ENCODE assay signal across 1 cellular context in genomic region chr10:133520193-133520738, GRCh38.
TF ChIP-seq lines count a peak whose summit lies in the region.

No MANE protein-coding gene starts in this region.

TF ChIP-seq in K562, 482 proteins besides CTCF, POLR2A, EP300 and RAD21 (continued from another document and continues in another):
- TF ChIP-seq RCOR1 (IDR thresholded peaks at IDR 0.05; ENCODE audit: borderline replicate concordance in 1 of 2, low read depth in 2 of 2, low read length in 2 of 2) (0 out of 4 replicates have a peak, but pooled peaks of 1 of the 2 experiments have one; percentile 19), STAT5A (IDR thresholded peaks at IDR 0.05; ENCODE audit: borderline replicate concordance, low read length) (no peak), HNRNPH1 (optimal IDR thresholded peaks at IDR 0.05; ENCODE audit: low read depth, low read length) (no peak), ZNF133 (CRISPR knock-in tag; IDR thresholded peaks at IDR 0.05) (no peak), ZNF644 (tag; IDR thresholded peaks at IDR 0.05; ENCODE audit: low read depth) (no peak), ERF (CRISPR knock-in tag; IDR thresholded peaks at IDR 0.05) (no peak), ZBTB9 (CRISPR knock-in tag; IDR thresholded peaks at IDR 0.05) (0 out of 2 replicates have a peak, but pooled peaks have one; percentile 53), ATF7 (IDR thresholded peaks at IDR 0.05) (peak; percentile 61; the same call in 1 of the 2 replicates), ZNF174 (CRISPR knock-in tag; IDR thresholded peaks at IDR 0.05) (no peak), KHSRP (IDR thresholded peaks at IDR 0.05) (no peak), MBD2 (IDR thresholded peaks at IDR 0.05; ENCODE audit: borderline replicate concordance, low read depth) (no peak), YY1 (IDR thresholded peaks at IDR 0.05; ENCODE audit: borderline replicate concordance in 1 of 3, control insufficient read depth in 1 of 3, extremely low read depth in 1 of 3, insufficient read depth in 3 of 3, insufficient read length in 1 of 3, insufficient replicate concordance in 2 of 3, low read depth in 1 of 3, low read length in 2 of 3) (peak in 1 of 3 experiments; percentile 76), MECOM (CRISPR knock-in tag; IDR thresholded peaks at IDR 0.05) (no peak), ELF1 (tag; IDR thresholded peaks at IDR 0.05) (peak; percentile 94), NFE2 (IDR thresholded peaks at IDR 0.05; ENCODE audit: low read depth) (no peak), UBTF (IDR thresholded peaks at IDR 0.05; ENCODE audit: borderline replicate concordance in 1 of 2, low read depth in 2 of 2, low read length in 2 of 2) (no peak), RFX1 (IDR thresholded peaks at IDR 0.05) (no peak), COPS2 (conservative IDR thresholded peaks at IDR 0.05) (no peak), CTBP1 (IDR thresholded peaks at IDR 0.05; ENCODE audit: borderline replicate concordance) (peak; percentile 75; the same call in 1 of the 2 replicates), ZNF766 (CRISPR knock-in tag; conservative IDR thresholded peaks at IDR 0.05) (no peak), MLLT1 (IDR thresholded peaks at IDR 0.05) (no peak; a peak in 1 of 4 replicates), CREB3L1 (IDR thresholded peaks at IDR 0.05; ENCODE audit: borderline replicate concordance, low read depth) (0 out of 2 replicates have a peak, but pooled peaks have one; percentile 32), HDAC8 (tag; IDR thresholded peaks at IDR 0.05) (no peak), HIVEP1 (CRISPR knock-in tag; IDR thresholded peaks at IDR 0.05) (no peak), ZNF707 (CRISPR knock-in tag; conservative IDR thresholded peaks at IDR 0.05) (no peak), ZNF277 (CRISPR knock-in tag; IDR thresholded peaks at IDR 0.05; ENCODE audit: borderline replicate concordance) (no peak), SP1 (CRISPR knock-in tag; IDR thresholded peaks at IDR 0.05) (0 out of 2 replicates have a peak, but pooled peaks have one; percentile 28), NFXL1 (CRISPR knock-in tag; IDR thresholded peaks at IDR 0.05) (no peak), SPI1 (IDR thresholded peaks at IDR 0.05; ENCODE audit: borderline replicate concordance, low read depth, low read length) (no peak), ELK1 (CRISPR knock-in tag; IDR thresholded peaks at IDR 0.05) (no peak), MIER1 (IDR thresholded peaks at IDR 0.05; ENCODE audit: low read depth) (peak; percentile 54; the same call in 1 of the 2 replicates), KDM5B (IDR thresholded peaks at IDR 0.05; ENCODE audit: insufficient replicate concordance, low read depth, low read length) (no peak), BHLHE40 (IDR thresholded peaks at IDR 0.05; ENCODE audit: low read length) (no peak; the same call in 1 of the 2 replicates), TRIM24 (IDR thresholded peaks at IDR 0.05) (0 out of 4 replicates have a peak, but pooled peaks of 1 of the 2 experiments have one; percentile 44), DPF2 (IDR thresholded peaks at IDR 0.05) (no peak), PHB2 (IDR thresholded peaks at IDR 0.05; ENCODE audit: low read depth) (no peak), BCLAF1 (IDR thresholded peaks at IDR 0.05; ENCODE audit: borderline replicate concordance in 1 of 2, control insufficient read depth in 1 of 2, low read depth in 2 of 2, low read length in 1 of 2) (no peak), ETV5 (CRISPR knock-in tag; IDR thresholded peaks at IDR 0.05; ENCODE audit: low read depth) (no peak), TEAD1 (CRISPR knock-in tag; IDR thresholded peaks at IDR 0.05) (no peak), ZC3H8 (IDR thresholded peaks at IDR 0.05) (no peak)
- TF ChIP-seq, protein P1, sequence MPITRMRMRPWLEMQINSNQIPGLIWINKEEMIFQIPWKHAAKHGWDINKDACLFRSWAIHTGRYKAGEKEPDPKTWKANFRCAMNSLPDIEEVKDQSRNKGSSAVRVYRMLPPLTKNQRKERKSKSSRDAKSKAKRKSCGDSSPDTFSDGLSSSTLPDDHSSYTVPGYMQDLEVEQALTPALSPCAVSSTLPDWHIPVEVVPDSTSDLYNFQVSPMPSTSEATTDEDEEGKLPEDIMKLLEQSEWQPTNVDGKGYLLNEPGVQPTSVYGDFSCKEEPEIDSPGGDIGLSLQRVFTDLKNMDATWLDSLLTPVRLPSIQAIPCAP (CRISPR knock-in tag; IDR thresholded peaks at IDR 0.05; ENCODE audit: borderline replicate concordance), result no peak
- TF ChIP-seq, protein P2, sequence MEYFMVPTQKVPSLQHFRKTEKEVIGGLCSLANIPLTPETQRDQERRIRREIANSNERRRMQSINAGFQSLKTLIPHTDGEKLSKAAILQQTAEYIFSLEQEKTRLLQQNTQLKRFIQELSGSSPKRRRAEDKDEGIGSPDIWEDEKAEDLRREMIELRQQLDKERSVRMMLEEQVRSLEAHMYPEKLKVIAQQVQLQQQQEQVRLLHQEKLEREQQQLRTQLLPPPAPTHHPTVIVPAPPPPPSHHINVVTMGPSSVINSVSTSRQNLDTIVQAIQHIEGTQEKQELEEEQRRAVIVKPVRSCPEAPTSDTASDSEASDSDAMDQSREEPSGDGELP (CRISPR knock-in tag; IDR thresholded peaks at IDR 0.05; ENCODE audit: borderline replicate concordance), result peak; percentile 79
- TF ChIP-seq, protein P3, sequence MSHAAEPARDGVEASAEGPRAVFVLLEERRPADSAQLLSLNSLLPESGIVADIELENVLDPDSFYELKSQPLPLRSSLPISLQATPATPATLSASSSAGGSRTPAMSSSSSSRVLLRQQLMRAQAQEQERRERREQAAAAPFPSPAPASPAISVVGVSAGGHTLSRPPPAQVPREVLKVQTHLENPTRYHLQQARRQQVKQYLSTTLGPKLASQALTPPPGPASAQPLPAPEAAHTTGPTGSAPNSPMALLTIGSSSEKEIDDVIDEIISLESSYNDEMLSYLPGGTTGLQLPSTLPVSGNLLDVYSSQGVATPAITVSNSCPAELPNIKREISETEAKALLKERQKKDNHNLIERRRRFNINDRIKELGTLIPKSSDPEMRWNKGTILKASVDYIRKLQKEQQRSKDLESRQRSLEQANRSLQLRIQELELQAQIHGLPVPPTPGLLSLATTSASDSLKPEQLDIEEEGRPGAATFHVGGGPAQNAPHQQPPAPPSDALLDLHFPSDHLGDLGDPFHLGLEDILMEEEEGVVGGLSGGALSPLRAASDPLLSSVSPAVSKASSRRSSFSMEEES (CRISPR knock-in tag; IDR thresholded peaks at IDR 0.05), result no peak
- TF ChIP-seq, protein P4, sequence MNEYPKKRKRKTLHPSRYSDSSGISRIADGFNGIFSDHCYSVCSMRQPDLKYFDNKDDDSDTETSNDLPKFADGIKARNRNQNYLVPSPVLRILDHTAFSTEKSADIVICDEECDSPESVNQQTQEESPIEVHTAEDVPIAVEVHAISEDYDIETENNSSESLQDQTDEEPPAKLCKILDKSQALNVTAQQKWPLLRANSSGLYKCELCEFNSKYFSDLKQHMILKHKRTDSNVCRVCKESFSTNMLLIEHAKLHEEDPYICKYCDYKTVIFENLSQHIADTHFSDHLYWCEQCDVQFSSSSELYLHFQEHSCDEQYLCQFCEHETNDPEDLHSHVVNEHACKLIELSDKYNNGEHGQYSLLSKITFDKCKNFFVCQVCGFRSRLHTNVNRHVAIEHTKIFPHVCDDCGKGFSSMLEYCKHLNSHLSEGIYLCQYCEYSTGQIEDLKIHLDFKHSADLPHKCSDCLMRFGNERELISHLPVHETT (CRISPR knock-in tag; conservative IDR thresholded peaks at IDR 0.05 in 1 of 2, IDR thresholded peaks at IDR 0.05 in 1 of 2), result no peak
